Comparison of ENCODE assay signal across 21 cellular contexts in genomic region chr5:102582706-102583105, GRCh38.
DNase-seq lines count a peak whose midpoint lies in the region; ATAC-seq, FAIRE-seq and TF ChIP-seq lines count a peak whose summit lies in the region.
"Had no signal": no experiment of that assay in that cellular context is flagged by ENCODE, and none has a peak within 500 bp of the region (broad histone marks: within the 10 kb centered on the region; RNA-seq: fewer than 3 reads in every experiment).

No MANE protein-coding gene starts in this region.

- H2AFZ ChIP-seq in smooth muscle cell (ENCODE audit: low read depth) = no peak overlapping the region

- H3K9me3 Mint-ChIP-seq in stimulated activated memory B cell treated with anti-CD40 and anti-IgM and Interleukin-4, amounts not matched to agents 10 μg/mL and 1 μg/mL and 100 μg/mL, for 72 hours = no peaks in the 10 kb centered on the region
- H3K9me3 Mint-ChIP-seq: CD4-positive, CD25-positive, alpha-beta regulatory T cell had no signal

- H3K27me3 ChIP-seq in smooth muscle cell (ENCODE audit: low read depth) = no peaks in the 10 kb centered on the region
- H3K27me3 ChIP-seq: BE2C had no signal

- WGBS in smooth muscle cell (ENCODE audit: low lambda C conversion rate) = 41% methylated on average over 3 of the region's 3 CpGs

- no peaks in the 10 kb centered on the region for H3K79me2 ChIP-seq in smooth muscle cell (ENCODE audit: low read depth)

- H3K36me3 ChIP-seq in smooth muscle cell (ENCODE audit: low read depth) = no peaks in the 10 kb centered on the region
- H3K36me3 ChIP-seq: BE2C had no signal

- H3K9me3 ChIP-seq in smooth muscle cell (replicated peaks; ENCODE audit: low read depth) = no peaks in the 10 kb centered on the region
- H3K9me3 ChIP-seq: BE2C, Caco-2, SK-N-SH had no signal

- no peak overlapping the region for H3K27ac Mint-ChIP-seq in stimulated activated memory B cell treated with anti-CD40 and anti-IgM and Interleukin-4, amounts not matched to agents 10 μg/mL and 1 μg/mL and 100 μg/mL, for 72 hours
- H3K27ac Mint-ChIP-seq: CD4-positive, CD25-positive, alpha-beta regulatory T cell had no signal

- H3K4me1 Mint-ChIP-seq in stimulated activated memory B cell treated with anti-CD40 and anti-IgM and Interleukin-4, amounts not matched to agents 10 μg/mL and 1 μg/mL and 100 μg/mL, for 72 hours = no peaks in the 10 kb centered on the region
- H3K4me1 Mint-ChIP-seq: CD4-positive, CD25-positive, alpha-beta regulatory T cell had no signal

- FAIRE-seq in H54 (lab: Jason Lieb, UNC) = peak; percentile 64
- FAIRE-seq: GM12892, HepG2 had no signal

- DNase-seq in AG10803 (ENCODE audit: low read depth) (peak; percentile 77), H54 (ENCODE audit: insufficient read length, low spot score) (no peak), dedifferentiated amniotic fluid mesenchymal stem cell (ENCODE audit: extremely low spot score) (peak; percentile 74), smooth muscle cell (lab: John Stamatoyannopoulos, UW; ENCODE audit: unreplicated experiment) (no peak), NCI-H187 treated with DMSO at 0.1 percent for 48 hours (lab: John Stamatoyannopoulos, UW) (no peak)
- no peak for DNase-seq in stimulated activated CD4-positive, alpha-beta T cell treated with anti-CD3 and anti-CD28 coated beads, Interleukin-1b, Interleukin-23, amount 100 ng/mL, for 48 hours
- DNase-seq: BE2C; Caco-2; CD4-positive, CD25-positive, alpha-beta regulatory T cell; KBM-7; NCI-H1105 treated with DMSO at 0.1 percent for 48 hours; NCI-H1694; NCI-H2107; NCI-H510A; NCI-H748 treated with DMSO at 0.1 percent for 48 hours; NK-92 treated with Interleukin-12 subunit alpha and Interleukin-12 subunit beta, amount 100 ng/mL, for 24 hours; SHP77; SK-N-SH had no signal

- no peak overlapping the region for H3K9ac ChIP-seq in smooth muscle cell (ENCODE audit: low read depth)
- H3K9ac ChIP-seq: SK-N-SH had no signal

- TF ChIP-seq CTCF in AG10803 (conservative IDR thresholded peaks at IDR 0.05; ENCODE audit: low read length) (no peak), smooth muscle cell (IDR thresholded peaks at IDR 0.05; ENCODE audit: borderline replicate concordance, insufficient read depth, poor library complexity, severe bottlenecking) (no peak)

- no peak overlapping the region for H3K4me3 Mint-ChIP-seq in stimulated activated memory B cell treated with anti-CD40 and anti-IgM and Interleukin-4, amounts not matched to agents 10 μg/mL and 1 μg/mL and 100 μg/mL, for 72 hours
- H3K4me3 Mint-ChIP-seq: CD4-positive, CD25-positive, alpha-beta regulatory T cell had no signal

- H3K4me3 ChIP-seq in AG10803 (ENCODE audit: low read length) (no peak overlapping the region), smooth muscle cell (no peak overlapping the region)

- H3K36me3 Mint-ChIP-seq in stimulated activated memory B cell treated with anti-CD40 and anti-IgM and Interleukin-4, amounts not matched to agents 10 μg/mL and 1 μg/mL and 100 μg/mL, for 72 hours = no peaks in the 10 kb centered on the region
- H3K36me3 Mint-ChIP-seq: CD4-positive, CD25-positive, alpha-beta regulatory T cell had no signal

- H3K27me3 Mint-ChIP-seq in stimulated activated memory B cell treated with anti-CD40 and anti-IgM and Interleukin-4, amounts not matched to agents 10 μg/mL and 1 μg/mL and 100 μg/mL, for 72 hours = no peaks in the 10 kb centered on the region

- H4K20me1 ChIP-seq in smooth muscle cell (ENCODE audit: low read depth) = no peaks in the 10 kb centered on the region

- no peak for ATAC-seq in stimulated activated memory B cell treated with anti-CD40 and anti-IgM and Interleukin-4, amounts not matched to agents 10 μg/mL and 1 μg/mL and 100 μg/mL, for 72 hours
- ATAC-seq: HepG2 had no signal

- H3K4me1 ChIP-seq in smooth muscle cell (ENCODE audit: low read depth) = no peaks in the 10 kb centered on the region
- H3K4me1 ChIP-seq: Caco-2 had no signal

- TF ChIP-seq POLR2A in H54 (IDR thresholded peaks at IDR 0.05; ENCODE audit: low read depth, low read length) = no peak

- H3K27ac ChIP-seq in smooth muscle cell (ENCODE audit: low read depth) = no peak overlapping the region

- H3F3A ChIP-seq in smooth muscle cell (ENCODE audit: low read depth) = no peaks in the 10 kb centered on the region

- peak overlapping the region; percentile 19 for H3K4me2 ChIP-seq in smooth muscle cell
- H3K4me2 ChIP-seq: SK-N-SH had no signal

Comparison
In these comparisons a context has a peak if more than half of its experiments do, and no peak if none do; other contexts are left out.
1. DNase-seq: peak in AG10803 (single experiment) and dedifferentiated amniotic fluid mesenchymal stem cell (single experiment); none in H54 (single experiment), smooth muscle cell (single experiment), stimulated activated CD4-positive, alpha-beta T cell treated with anti-CD3 and anti-CD28 coated beads, Interleukin-1b, Interleukin-23, amount 100 ng/mL, for 48 hours (single experiment) and NCI-H187 treated with DMSO at 0.1 percent for 48 hours (single experiment).